ENCODE assay signal across 8 cellular contexts in genomic region chr17:75845058-75845711, GRCh38. TPM values are rescaled to one million over a fixed set of nuclear protein-coding genes. Genes with fewer than 3 reads are reported as not detected.
DNase-seq lines count a peak whose midpoint lies in the region; ATAC-seq and TF ChIP-seq lines count a peak whose summit lies in the region.

No MANE protein-coding gene starts in this region.

- H3K36me3 ChIP-seq in parathyroid adenoma (ENCODE audit: control insufficient read depth, insufficient read depth, low read length) = no peaks in the 10 kb centered on the region

- H3K27me3 ChIP-seq in parathyroid adenoma (ENCODE audit: control insufficient read depth, insufficient read depth, low read length) = no peaks in the 10 kb centered on the region

- H3K9me3 Mint-ChIP-seq in activated naive CD4-positive, alpha-beta T cell treated with anti-CD3 and anti-CD28 coated beads for 36 hours = no peaks in the 10 kb centered on the region

- ATAC-seq in GM19351 (IDR thresholded peaks at IDR 0.05; ENCODE audit: unreplicated experiment) (peak; percentile 77), HG03460 (IDR thresholded peaks at IDR 0.05; ENCODE audit: unreplicated experiment) (peak; percentile 63)

- peak overlapping the region; percentile 55 for H3K27ac ChIP-seq in parathyroid adenoma

- peak overlapping the region; percentile 19 for H3K4me2 ChIP-seq in parathyroid adenoma (ENCODE audit: low read length)

- no peaks in the 10 kb centered on the region for H3K27me3 Mint-ChIP-seq in activated naive CD4-positive, alpha-beta T cell treated with anti-CD3 and anti-CD28 coated beads for 36 hours (ENCODE audit: low read depth)

- H3K27ac Mint-ChIP-seq in activated naive CD4-positive, alpha-beta T cell treated with anti-CD3 and anti-CD28 coated beads for 36 hours = peak overlapping the region; percentile 72

- peak; percentile 85 for TF ChIP-seq CTCF in parathyroid adenoma (IDR thresholded peaks at IDR 0.05)

- CTCF ChIA-PET in activated naive CD4-positive, alpha-beta T cell treated with anti-CD3 and anti-CD28 coated beads for 36 hours (lab: Charles Lee) = interaction anchor here (0.6 to 4.9 kb wide), 8 partner anchors 9 to 58 kb away, joined by 3 to 32 read pairs (median 6); partner anchors contain the start of genes TRIM65 and WBP2

- peaks cover 13% of the 10 kb centered on the region for H3K36me3 Mint-ChIP-seq in activated naive CD4-positive, alpha-beta T cell treated with anti-CD3 and anti-CD28 coated beads for 36 hours (ENCODE audit: low read depth)

- H3K9ac ChIP-seq in parathyroid adenoma = no peak overlapping the region

- no peaks in the 10 kb centered on the region for H3K79me2 ChIP-seq in parathyroid adenoma

- H3K4me3 ChIP-seq in parathyroid adenoma (ENCODE audit: low read depth, low read length) = no peak overlapping the region

- DNase-seq in Caki2 (ENCODE audit: low read depth) = peak; percentile 93
- DNase-seq in activated naive CD4-positive, alpha-beta T cell treated with anti-CD3 and anti-CD28 coated beads for 36 hours = peak; percentile 76
- peak; percentile 74 for DNase-seq in glomerular visceral epithelial cell (ENCODE audit: extremely low spot score)
- no peak for DNase-seq in amniotic stem cell (lab: John Stamatoyannopoulos, UW)

- peak overlapping the region; percentile 29 for H2AFZ ChIP-seq in parathyroid adenoma

- intact Hi-C loops in activated naive CD4-positive, alpha-beta T cell treated with anti-CD3 and anti-CD28 coated beads for 36 hours (cut with micrococcal nuclease) = no loop called here

- H3K4me1 ChIP-seq in parathyroid adenoma = peaks cover 8% of the 10 kb centered on the region

- H3K4me3 Mint-ChIP-seq in activated naive CD4-positive, alpha-beta T cell treated with anti-CD3 and anti-CD28 coated beads for 36 hours = peak overlapping the region; percentile 95

- H3K9me3 ChIP-seq in parathyroid adenoma (ENCODE audit: control insufficient read depth, low read length) = no peaks in the 10 kb centered on the region

- H3K4me1 Mint-ChIP-seq in activated naive CD4-positive, alpha-beta T cell treated with anti-CD3 and anti-CD28 coated beads for 36 hours (ENCODE audit: low read depth) = peaks cover 22% of the 10 kb centered on the region

- in situ Hi-C loops in Caki2 (cut with HindIII; ENCODE audit: low pct_unique_long_range_greater_than_20kb, low sequenced_read_pairs) = no loop called here

TF ChIP-seq in PFSK-1, 5 proteins besides CTCF, POLR2A, EP300 and RAD21:
- TF ChIP-seq FOXP2 (optimal IDR thresholded peaks at IDR 0.05; ENCODE audit: borderline replicate concordance, extremely low read depth, extremely low read length, insufficient read depth) = peak; percentile 23
- TF ChIP-seq SIN3A (IDR thresholded peaks at IDR 0.05; ENCODE audit: borderline replicate concordance, insufficient read depth, low read length) = no peak

RNA-seq across cellular contexts. Expression of gene UNC13D, which starts 1.0 kb away (rescaled TPM):
- 1.5 and 2.2 TPM in 2 replicates for total RNA-seq in Caki2 (2014; rRNA removed; shearing (Covaris generic); ENCODE audit: low replicate concordance)
- 73.1 TPM for polyA plus RNA-seq in PFSK-1 (2012; ENCODE audit: insufficient read length, low read depth)
- 10 to 100 TPM; 98.5 to 99.1 TPM for total RNA-seq in activated naive CD4-positive, alpha-beta T cell treated with anti-CD3 and anti-CD28 coated beads for 36 hours

RNA-seq across cellular contexts. Expression of gene WBP2, which starts 9.9 kb away (rescaled TPM):
- 16.9 and 25.7 TPM in 2 replicates for total RNA-seq in Caki2 (2014; rRNA removed; shearing (Covaris generic); ENCODE audit: low replicate concordance)
- polyA plus RNA-seq in PFSK-1 (2012; ENCODE audit: insufficient read length, low read depth) = 175 TPM
- 10 to 100 TPM; 65.0 to 68.7 TPM for total RNA-seq in activated naive CD4-positive, alpha-beta T cell treated with anti-CD3 and anti-CD28 coated beads for 36 hours

RNA-seq across cellular contexts. Expression of gene TRIM47, which starts 33.2 kb away (rescaled TPM):
- total RNA-seq in Caki2 (2014; rRNA removed; shearing (Covaris generic); ENCODE audit: low replicate concordance) = 73.4 and 102 TPM in 2 replicates
- 0.69 TPM for polyA plus RNA-seq in PFSK-1 (2012; ENCODE audit: insufficient read length, low read depth)
- 1 to 10 TPM; 8.1 to 9.6 TPM for total RNA-seq in activated naive CD4-positive, alpha-beta T cell treated with anti-CD3 and anti-CD28 coated beads for 36 hours

RNA-seq across cellular contexts. Expression of gene TRIM65, which starts 51.6 kb away (rescaled TPM):
- 30.9 and 44.3 TPM in 2 replicates for total RNA-seq in Caki2 (2014; rRNA removed; shearing (Covaris generic); ENCODE audit: low replicate concordance)
- polyA plus RNA-seq in PFSK-1 (2012; ENCODE audit: insufficient read length, low read depth) = 54.5 TPM
- total RNA-seq in activated naive CD4-positive, alpha-beta T cell treated with anti-CD3 and anti-CD28 coated beads for 36 hours = 10 to 100 TPM; 24.5 to 25.5 TPM

RNA-seq across cellular contexts. Expression of gene MRPL38, which starts 59.5 kb away (rescaled TPM):
- total RNA-seq in Caki2 (2014; rRNA removed; shearing (Covaris generic); ENCODE audit: low replicate concordance) = 103 and 124 TPM in 2 replicates
- 310 TPM for polyA plus RNA-seq in PFSK-1 (2012; ENCODE audit: insufficient read length, low read depth)
- total RNA-seq in activated naive CD4-positive, alpha-beta T cell treated with anti-CD3 and anti-CD28 coated beads for 36 hours = 100 to 1,000 TPM; 109 to 117 TPM

Comparison
In these comparisons a context has a peak if more than half of its experiments do, and no peak if none do; other contexts are left out.
1. RNA of gene UNC13D, which starts 1.0 kb away (total RNA-seq): 98.5 to 99.1 TPM in activated naive CD4-positive, alpha-beta T cell treated with anti-CD3 and anti-CD28 coated beads for 36 hours; 1.5 to 2.2 TPM in Caki2; every median in the first group is over 10 times any median in the second.